26 cellular contexts compared by ENCODE assay signal in genomic region chr2:165893556-165893955, GRCh38.
"Had no signal": no experiment of that assay in that cellular context is flagged by ENCODE, and none has a peak within 500 bp of the region (broad histone marks: within the 10 kb centered on the region; RNA-seq: fewer than 3 reads in every experiment).

No MANE protein-coding gene starts in this region.

- H3K27me3 ChIP-seq: heart left ventricle, ovary, spleen, stomach, tibial nerve, upper lobe of left lung, vagina had no signal

- H3K27me3 Mint-ChIP-seq: naive B cell; stimulated activated memory B cell treated with anti-CD40 and anti-IgM and Interleukin-4, amounts not matched to agents 10 μg/mL and 1 μg/mL and 100 μg/mL, for 72 hours had no signal

- H3K36me3 ChIP-seq: ovary, prostate gland had no signal

- DNase-seq: heart left ventricle; hypothalamus; immature natural killer cell; kidney; left colon; left ventricle myocardium inferior; mesendoderm; naive B cell; natural killer cell; nephron progenitor cell; ovary; retina; right cardiac atrium; spleen; stimulated activated CD4-positive, alpha-beta T cell treated with anti-CD3 and anti-CD28 coated beads, Interleukin-4, amount 100 ng/mL, for 24 hours; stimulated activated naive CD8-positive, alpha-beta T cell treated with anti-CD3 and anti-CD28 coated beads, Interleukin-15, Interleukin-2, amounts not matched to agents 100 U/mL and 50 U/mL, for 24 hours; stomach; upper lobe of left lung had no signal

- ATAC-seq: heart left ventricle; left colon; natural killer cell; right cardiac atrium; sciatic nerve; stimulated activated memory B cell treated with anti-CD40 and anti-IgM and Interleukin-4, amounts not matched to agents 10 μg/mL and 1 μg/mL and 100 μg/mL, for 72 hours; stimulated activated naive CD8-positive, alpha-beta T cell treated with anti-CD3 and anti-CD28 coated beads, Interleukin-15, Interleukin-2, amounts not matched to agents 100 U/mL and 50 U/mL, for 24 hours had no signal

- H3K4me1 Mint-ChIP-seq: immature natural killer cell, natural killer cell had no signal

- H3K4me3 ChIP-seq: heart left ventricle, left ventricle myocardium inferior, lung, ovary, prostate gland, skin epidermis, spleen, stomach, tibial nerve, upper lobe of left lung, vagina had no signal

- H3K4me1 ChIP-seq: prostate gland, stomach had no signal

- H3K27ac ChIP-seq: heart left ventricle, left ventricle myocardium inferior, ovary, prostate gland, skin epidermis, spleen, stomach, tibial nerve, upper lobe of left lung, vagina had no signal

- H3K9me3 Mint-ChIP-seq: mesothelial cell of epicardium; naive B cell; natural killer cell; nephron progenitor cell; stimulated activated memory B cell treated with anti-CD40 and anti-IgM and Interleukin-4, amounts not matched to agents 10 μg/mL and 1 μg/mL and 100 μg/mL, for 72 hours had no signal

- H3K4me3 Mint-ChIP-seq: immature natural killer cell; mesothelial cell of epicardium; natural killer cell; nephron progenitor cell; stimulated activated memory B cell treated with anti-CD40 and anti-IgM and Interleukin-4, amounts not matched to agents 10 μg/mL and 1 μg/mL and 100 μg/mL, for 72 hours had no signal

- H3K9me3 ChIP-seq: heart left ventricle, left ventricle myocardium inferior, ovary, prostate gland, spleen, stomach, tibial nerve, upper lobe of left lung, vagina had no signal

- H3K27ac Mint-ChIP-seq: immature natural killer cell; mesothelial cell of epicardium; natural killer cell; stimulated activated memory B cell treated with anti-CD40 and anti-IgM and Interleukin-4, amounts not matched to agents 10 μg/mL and 1 μg/mL and 100 μg/mL, for 72 hours had no signal
